8 cellular contexts compared by ENCODE assay signal in the genomic region with DNA sequence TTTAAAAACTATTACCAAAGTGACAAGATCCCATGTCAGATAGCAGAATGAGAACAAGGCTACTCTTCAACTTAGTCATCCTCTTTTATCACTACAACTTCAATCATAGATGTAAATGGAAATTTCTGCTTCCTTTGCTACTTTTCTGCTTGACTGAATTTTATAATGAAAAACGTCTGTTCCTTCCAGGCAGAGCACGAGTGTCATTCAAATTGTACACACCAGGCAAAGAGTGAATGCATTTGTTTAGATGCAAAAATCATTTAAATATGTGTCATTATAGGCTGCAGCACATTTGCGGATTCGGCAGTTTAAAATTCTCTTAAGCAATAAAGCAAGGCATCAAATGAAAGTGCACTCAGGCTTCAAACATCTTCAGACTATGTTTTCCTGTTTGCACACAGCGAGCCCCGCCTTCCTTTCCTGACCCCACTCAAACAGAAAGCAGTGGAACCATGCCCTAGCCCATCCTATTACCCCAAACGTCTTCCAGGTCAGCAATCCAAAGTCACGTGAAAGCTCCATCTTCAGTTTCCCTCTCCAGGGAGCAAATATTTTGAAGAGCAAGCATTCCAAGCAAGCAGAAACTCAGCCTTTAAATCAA.
DNase-seq lines count a peak whose midpoint lies in the region; ATAC-seq lines count a peak whose summit lies in the region.

No MANE protein-coding gene starts in this region.

- peaks cover 45% of the 10 kb centered on the region for H3K4me1 Mint-ChIP-seq in activated naive CD8-positive, alpha-beta T cell treated with anti-CD3 and anti-CD28 coated beads, Interleukin-2, amount 50 U/mL, for 24 hours

- peak overlapping the region; percentile 73 for H3K4me3 Mint-ChIP-seq in activated naive CD8-positive, alpha-beta T cell treated with anti-CD3 and anti-CD28 coated beads, Interleukin-2, amount 50 U/mL, for 24 hours

- no peaks in the 10 kb centered on the region for H3K9me3 Mint-ChIP-seq in activated naive CD8-positive, alpha-beta T cell treated with anti-CD3 and anti-CD28 coated beads, Interleukin-2, amount 50 U/mL, for 24 hours

- H3K27ac Mint-ChIP-seq in activated naive CD8-positive, alpha-beta T cell treated with anti-CD3 and anti-CD28 coated beads, Interleukin-2, amount 50 U/mL, for 24 hours = peak overlapping the region; percentile 82

- peak; percentile 50 for ATAC-seq in activated naive CD8-positive, alpha-beta T cell treated with anti-CD3 and anti-CD28 coated beads, Interleukin-2, amount 50 U/mL, for 24 hours
- ATAC-seq in left lobe of liver (peak; percentile 54), GM18909 (IDR thresholded peaks at IDR 0.05; ENCODE audit: poor library complexity, unreplicated experiment) (no peak)

- H3K27me3 Mint-ChIP-seq in activated naive CD8-positive, alpha-beta T cell treated with anti-CD3 and anti-CD28 coated beads, Interleukin-2, amount 50 U/mL, for 24 hours = no peaks in the 10 kb centered on the region

- no peaks in the 10 kb centered on the region for H3K36me3 Mint-ChIP-seq in activated naive CD8-positive, alpha-beta T cell treated with anti-CD3 and anti-CD28 coated beads, Interleukin-2, amount 50 U/mL, for 24 hours (ENCODE audit: low read depth)

- peak; percentile 1 for DNase-seq in activated T-cell treated with anti-CD3 and anti-CD28 coated beads for 1 hour (ENCODE audit: low read depth)
- no peak for DNase-seq in activated T-cell treated with anti-CD3 and anti-CD28 coated beads for 4 hours
- peak; percentile 56 for DNase-seq in NCI-H1048 (lab: John Stamatoyannopoulos, UW)
- peak; percentile 5 for DNase-seq in activated naive CD8-positive, alpha-beta T cell treated with anti-CD3 and anti-CD28 coated beads, Interleukin-2, amount 50 U/mL, for 24 hours
- DNase-seq in left lobe of liver (ENCODE audit: low spot score) = no peak
- no peak for DNase-seq in HUDEP-2 (lab: John Stamatoyannopoulos, UW; ENCODE audit: unreplicated experiment in 76 of 76)
- DNase-seq in inferior parietal cortex (ENCODE audit: extremely low spot score) = no peak

Comparison
In these comparisons a context has a peak if more than half of its experiments do, and no peak if none do; other contexts are left out.
1. DNase-seq: peak in activated T-cell treated with anti-CD3 and anti-CD28 coated beads for 1 hour (single experiment), NCI-H1048 (single experiment) and activated naive CD8-positive, alpha-beta T cell treated with anti-CD3 and anti-CD28 coated beads, Interleukin-2, amount 50 U/mL, for 24 hours (single experiment); none in activated T-cell treated with anti-CD3 and anti-CD28 coated beads for 4 hours (single experiment), left lobe of liver (single experiment), HUDEP-2 (0 of 76) and inferior parietal cortex (single experiment).